Comparison of ENCODE assay signal across 10 cellular contexts in the genomic region with DNA sequence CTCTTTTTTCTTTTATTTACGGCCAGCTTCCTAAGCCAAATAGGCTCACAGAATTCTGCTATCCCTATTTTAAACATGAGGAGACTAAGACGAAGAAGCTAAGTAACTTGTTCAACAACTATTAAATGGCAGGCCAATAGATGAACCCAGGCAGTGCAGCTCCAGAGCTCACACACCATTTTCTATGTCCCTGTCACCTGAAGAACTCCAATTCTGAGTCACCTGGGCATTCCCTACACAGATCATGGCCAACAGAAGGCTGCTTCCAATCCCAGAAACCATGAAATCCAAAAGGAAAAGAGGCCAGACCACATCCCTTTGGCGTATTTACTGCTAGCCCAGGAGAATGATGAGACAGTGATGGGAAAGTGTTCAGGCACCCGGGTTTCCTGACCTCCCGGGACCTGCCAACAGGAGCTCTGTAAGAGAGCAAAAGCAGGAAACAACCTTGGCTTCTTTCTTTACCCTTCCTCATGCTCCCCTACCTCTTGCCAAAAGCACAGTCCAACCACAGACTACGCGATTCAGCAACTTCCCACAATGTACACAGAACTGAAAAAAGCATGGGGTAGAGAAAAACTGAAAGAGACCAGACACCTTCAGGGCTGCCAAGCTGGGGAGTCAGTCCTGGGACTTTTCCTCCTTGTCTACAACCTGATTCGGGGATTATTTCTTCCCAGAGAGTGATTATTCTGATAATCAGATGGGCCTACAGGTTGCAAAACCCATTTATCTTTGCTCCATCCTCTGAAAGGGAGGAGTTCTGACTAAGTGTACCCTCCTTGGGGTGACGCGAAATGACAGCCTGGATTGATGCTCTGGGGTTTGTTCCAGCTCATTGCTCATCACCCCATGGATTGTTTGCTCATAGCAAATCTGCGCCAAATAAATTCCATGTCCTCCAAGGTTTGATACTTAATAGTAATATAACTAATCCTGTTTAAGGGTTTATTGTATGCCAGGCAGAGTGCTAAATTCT. TPM values are rescaled to one million over a fixed set of nuclear protein-coding genes. Genes with fewer than 3 reads are reported as not detected.
DNase-seq lines count a peak whose midpoint lies in the region; ATAC-seq, FAIRE-seq and TF ChIP-seq lines count a peak whose summit lies in the region.
"Had no signal": no experiment of that assay in that cellular context is flagged by ENCODE, and none has a peak within 500 bp of the region (broad histone marks: within the 10 kb centered on the region; RNA-seq: fewer than 3 reads in every experiment).

No MANE protein-coding gene starts in this region.

- H2AFZ ChIP-seq in MM.1S (ENCODE audit: low read length) (no peak overlapping the region), trophoblast cell (ENCODE audit: insufficient read depth, low read length, poor library complexity) (no peak overlapping the region)

- H3K27me3 ChIP-seq in MM.1S (replicated peaks; ENCODE audit: insufficient read depth, low read length): no peaks in the 10 kb centered on the region
- H3K27me3 ChIP-seq in rectal smooth muscle tissue (ENCODE audit: control insufficient read depth, insufficient read depth, low read length): no peaks in the 10 kb centered on the region
- no peaks in the 10 kb centered on the region for H3K27me3 ChIP-seq in trophoblast cell (ENCODE audit: insufficient read depth, low read length)

- H3K9me2 ChIP-seq in MM.1S (replicated peaks; ENCODE audit: insufficient read depth, low read length): no peaks in the 10 kb centered on the region

- FAIRE-seq in GM12892 (lab: Jason Lieb, UNC): peak; percentile 9

- no peak overlapping the region for H3K4ac ChIP-seq in trophoblast cell (ENCODE audit: low read depth, low read length)

- no peaks in the 10 kb centered on the region for H3K27me3 Mint-ChIP-seq in chondrocyte (ENCODE audit: low read depth)
- H3K27me3 Mint-ChIP-seq: activated naive CD8-positive, alpha-beta T cell treated with anti-CD3 and anti-CD28 coated beads for 36 hours had no signal

- no peak overlapping the region for H2AK5ac ChIP-seq in trophoblast cell (ENCODE audit: low read length)

- H3K9ac ChIP-seq in MM.1S (ENCODE audit: low read length) (no peak overlapping the region), rectal smooth muscle tissue (ENCODE audit: low read length) (no peak overlapping the region), trophoblast cell (ENCODE audit: low read length) (no peak overlapping the region)

- H3K4me3 ChIP-seq in MM.1S (ENCODE audit: low read length): no peak overlapping the region
- H3K4me3 ChIP-seq in rectal smooth muscle tissue (ENCODE audit: low read length): no peak overlapping the region
- H3K4me3 ChIP-seq in trophoblast cell (ENCODE audit: low read depth, low read length): no peak overlapping the region

- H2BK5ac ChIP-seq in trophoblast cell (ENCODE audit: low read depth, low read length, poor library complexity): no peak overlapping the region

- no CpG with 5 or more reads among the region's 11 CpGs for WGBS in trophoblast cell (ENCODE audit: extremely low coverage, insufficient coverage, insufficient read length)

- H4K12ac ChIP-seq in trophoblast cell (ENCODE audit: low read depth, low read length): no peak overlapping the region

- H3K23ac ChIP-seq in trophoblast cell (ENCODE audit: low read length): no peak overlapping the region

- peak; percentile 13 for DNase-seq in GM12892 (ENCODE audit: insufficient read length)
- DNase-seq in MM.1S: peak; percentile 27
- no peak for DNase-seq in chondrocyte (ENCODE audit: low spot score)
- no peak for DNase-seq in NCI-H510A treated with DMSO at 0.1 percent for 48 hours (lab: John Stamatoyannopoulos, UW)
- no peak for DNase-seq in central memory CD4-positive, alpha-beta T cell
- no peak for DNase-seq in trophoblast cell
- DNase-seq: activated naive CD8-positive, alpha-beta T cell treated with anti-CD3 and anti-CD28 coated beads for 36 hours; stimulated activated naive CD4-positive, alpha-beta T cell had no signal

- H3K27ac Mint-ChIP-seq in chondrocyte (ENCODE audit: unreplicated experiment): peak overlapping the region; percentile 32
- H3K27ac Mint-ChIP-seq: activated naive CD8-positive, alpha-beta T cell treated with anti-CD3 and anti-CD28 coated beads for 36 hours had no signal

- H3K36me3 ChIP-seq in MM.1S (replicated peaks; ENCODE audit: insufficient read depth, low read length): no peaks in the 10 kb centered on the region
- H3K36me3 ChIP-seq in rectal smooth muscle tissue (ENCODE audit: control insufficient read depth, insufficient read depth, low read length): no peaks in the 10 kb centered on the region
- no peaks in the 10 kb centered on the region for H3K36me3 ChIP-seq in trophoblast cell (ENCODE audit: control insufficient read depth in 1 of 2, insufficient read depth in 2 of 2, low read length in 2 of 2)

- TF ChIP-seq CTCF in MM.1S (IDR thresholded peaks at IDR 0.05; ENCODE audit: low read length) (no peak), chondrocyte (IDR thresholded peaks at IDR 0.05) (no peak)

- no peak overlapping the region for H4K8ac ChIP-seq in trophoblast cell (ENCODE audit: low read depth, low read length)

- H3K14ac ChIP-seq in trophoblast cell (ENCODE audit: low read length): no peak overlapping the region

- H4K20me1 ChIP-seq in MM.1S (ENCODE audit: insufficient read depth, low read length): no peaks in the 10 kb centered on the region

- no peaks in the 10 kb centered on the region for H3K9me3 ChIP-seq in MM.1S (replicated peaks; ENCODE audit: insufficient read depth, low read length)
- H3K9me3 ChIP-seq in trophoblast cell (ENCODE audit: insufficient read depth, low read depth, low read length): no peaks in the 10 kb centered on the region

- H2BK120ac ChIP-seq in trophoblast cell (ENCODE audit: insufficient read depth, low read length, poor library complexity): no peak overlapping the region

- H4K91ac ChIP-seq in trophoblast cell (ENCODE audit: low read depth, low read length): no peak overlapping the region

- no peak for TF ChIP-seq POLR2A in GM12892 (IDR thresholded peaks at IDR 0.05; ENCODE audit: low read depth, low read length)

- H3K79me2 ChIP-seq in MM.1S (ENCODE audit: low read length) (no peaks in the 10 kb centered on the region), trophoblast cell (ENCODE audit: control insufficient read depth, insufficient read depth, low read length, poor library complexity) (no peaks in the 10 kb centered on the region)

- no peak overlapping the region for H2BK12ac ChIP-seq in trophoblast cell (ENCODE audit: low read length)

- H3K27ac ChIP-seq in MM.1S (ENCODE audit: low read length): no peak overlapping the region
- H3K27ac ChIP-seq in rectal smooth muscle tissue (ENCODE audit: low read depth, low read length): peak overlapping the region; percentile 59
- H3K27ac ChIP-seq in trophoblast cell (ENCODE audit: low read depth, low read length): no peak overlapping the region

- no peak overlapping the region for H3K18ac ChIP-seq in trophoblast cell (ENCODE audit: low read length)

- H3K4me2 ChIP-seq in MM.1S (ENCODE audit: low read depth, low read length): no peak overlapping the region
- H3K4me2 ChIP-seq in trophoblast cell (ENCODE audit: low read length): no peak overlapping the region

- H3F3A ChIP-seq in MM.1S (ENCODE audit: insufficient read depth, low read length): no peaks in the 10 kb centered on the region

- H3K4me1 ChIP-seq in MM.1S (ENCODE audit: low read length) (0 out of 2 replicates have a peak, but pooled peaks cover 7% of the 10 kb centered on the region), rectal smooth muscle tissue (ENCODE audit: control insufficient read depth, insufficient read depth, low read length) (peaks cover 8% of the 10 kb centered on the region), trophoblast cell (ENCODE audit: control insufficient read depth in 1 of 2, insufficient read depth in 2 of 2, low read length in 2 of 2) (no peaks in the 10 kb centered on the region)

- no peak for ATAC-seq in HG02884 (IDR thresholded peaks at IDR 0.05; ENCODE audit: unreplicated experiment)

- no peaks in the 10 kb centered on the region for H3K9me3 Mint-ChIP-seq in chondrocyte (ENCODE audit: low read depth)
- H3K9me3 Mint-ChIP-seq: activated naive CD8-positive, alpha-beta T cell treated with anti-CD3 and anti-CD28 coated beads for 36 hours had no signal

- H3K79me1 ChIP-seq in trophoblast cell (ENCODE audit: low read length): no peaks in the 10 kb centered on the region

- no peak overlapping the region for H3K4me3 Mint-ChIP-seq in chondrocyte (ENCODE audit: unreplicated experiment)
- H3K4me3 Mint-ChIP-seq: activated naive CD8-positive, alpha-beta T cell treated with anti-CD3 and anti-CD28 coated beads for 36 hours had no signal

- H3K4me1 Mint-ChIP-seq in chondrocyte (ENCODE audit: low read depth): peaks cover 7% of the 10 kb centered on the region
- H3K4me1 Mint-ChIP-seq: activated naive CD8-positive, alpha-beta T cell treated with anti-CD3 and anti-CD28 coated beads for 36 hours had no signal

- H3K36me3 Mint-ChIP-seq in chondrocyte (ENCODE audit: low read depth): no peaks in the 10 kb centered on the region
- H3K36me3 Mint-ChIP-seq: activated naive CD8-positive, alpha-beta T cell treated with anti-CD3 and anti-CD28 coated beads for 36 hours had no signal

RNA-seq across cellular contexts. Expression of gene HAS3, which starts 47.8 kb away (rescaled TPM):
- 0.38 TPM for polyA plus RNA-seq in GM12892 (2012; ENCODE audit: missing spikeins)
- 0.92 to 1.5 TPM (median 1.4 TPM) in 3 replicates for total RNA-seq in chondrocyte
- polyA plus RNA-seq in trophoblast cell (2013): 0.31 and 0.49 TPM in 2 replicates

Comparison
In these comparisons a context has a peak if more than half of its experiments do, and no peak if none do; other contexts are left out.
1. DNase-seq: peak in GM12892 (single experiment) and MM.1S (single experiment); none in chondrocyte (single experiment), NCI-H510A treated with DMSO at 0.1 percent for 48 hours (single experiment), central memory CD4-positive, alpha-beta T cell (single experiment) and trophoblast cell (0 of 2).